22 cellular contexts compared by ENCODE assay signal in genomic region chr9:94134629-94135028, GRCh38. TPM values are rescaled to one million over a fixed set of nuclear protein-coding genes. Genes with fewer than 3 reads are reported as not detected.
DNase-seq lines count a peak whose midpoint lies in the region; ATAC-seq, FAIRE-seq and TF ChIP-seq lines count a peak whose summit lies in the region.
"Had no signal": no experiment of that assay in that cellular context is flagged by ENCODE, and none has a peak within 500 bp of the region (broad histone marks: within the 10 kb centered on the region; RNA-seq: fewer than 3 reads in every experiment).

No MANE protein-coding gene starts in this region.

- H3K36me3 ChIP-seq in ACC112 (ENCODE audit: insufficient read depth, low read length) (no peaks in the 10 kb centered on the region), ascending aorta (no peaks in the 10 kb centered on the region), keratinocyte (ENCODE audit: control insufficient read depth in 2 of 2, extremely low read depth in 1 of 2, insufficient read depth in 2 of 2, low read length in 2 of 2) (no peaks in the 10 kb centered on the region), skeletal muscle satellite cell (ENCODE audit: insufficient read depth, low read length) (no peaks in the 10 kb centered on the region)
- H3K36me3 ChIP-seq: colonic mucosa had no signal

- H3K4me3 ChIP-seq in ACC112 (ENCODE audit: low read depth, low read length) = peak overlapping the region; percentile 49
- H3K4me3 ChIP-seq in ascending aorta = no peak overlapping the region
- H3K4me3 ChIP-seq in keratinocyte (ENCODE audit: control insufficient read depth in 2 of 3, extremely low read depth in 1 of 3, insufficient read depth in 2 of 3, low read depth in 1 of 3, low read length in 3 of 3) = peak overlapping the region in 1 of 3 experiments; percentile 35
- peak overlapping the region; percentile 21 for H3K4me3 ChIP-seq in skeletal muscle satellite cell (ENCODE audit: low read length)
- H3K4me3 ChIP-seq: colonic mucosa had no signal

- no peak for DNase-seq in ascending aorta (ENCODE audit: low spot score in 2 of 2)
- DNase-seq in keratinocyte (ENCODE audit: low read depth, low spot score) = no peak
- DNase-seq in C1 segment of cervical spinal cord (lab: John Stamatoyannopoulos, UW) = no peak
- DNase-seq in activated CD4-positive, CD25-positive, alpha-beta regulatory T cell (lab: John Stamatoyannopoulos, UW) = no peak
- no peak for DNase-seq in T-helper 2 cell treated with Interferon-gamma antibody and Interleukin-4, amounts not matched to agents 5 μg/mL and 100 μg/mL, for 36 hours (ENCODE audit: low spot score)
- DNase-seq: activated CD8-positive, alpha-beta memory T cell treated with anti-CD3 and anti-CD28 coated beads for 24 hours; amniotic stem cell; colonic mucosa; glutamatergic neuron; NCI-H1436; NCI-H2227 treated with DMSO at 0.1 percent for 48 hours; occipital lobe; SHP77; stimulated activated CD4-positive, alpha-beta T cell treated with anti-CD3 and anti-CD28 coated beads, Interleukin-12 subunit alpha, Interleukin-12 subunit beta, amount 100 ng/mL, for 4 hours; stimulated activated naive CD4-positive, alpha-beta T cell treated with Interleukin-2 at 50 U/mL for 16 hours; T-helper 1 cell had no signal

- H3K27me3 Mint-ChIP-seq in T-helper 2 cell treated with Interferon-gamma antibody and Interleukin-4, amounts not matched to agents 5 μg/mL and 100 μg/mL, for 36 hours (ENCODE audit: low read depth) = peaks cover 7% of the 10 kb centered on the region

- H3K9me3 ChIP-seq in ascending aorta (no peaks in the 10 kb centered on the region), keratinocyte (ENCODE audit: control insufficient read depth, low read depth, low read length) (peaks cover 3% of the 10 kb centered on the region), skeletal muscle satellite cell (replicated peaks; ENCODE audit: low read length) (no peaks in the 10 kb centered on the region)
- H3K9me3 ChIP-seq: colonic mucosa had no signal

- no peaks in the 10 kb centered on the region for H3K4me1 Mint-ChIP-seq in T-helper 2 cell treated with Interferon-gamma antibody and Interleukin-4, amounts not matched to agents 5 μg/mL and 100 μg/mL, for 36 hours (ENCODE audit: low read depth)

- H3K27ac Mint-ChIP-seq in T-helper 2 cell treated with Interferon-gamma antibody and Interleukin-4, amounts not matched to agents 5 μg/mL and 100 μg/mL, for 36 hours = no peak overlapping the region
- H3K27ac Mint-ChIP-seq: WTC11 had no signal

- H3K9ac ChIP-seq in keratinocyte (ENCODE audit: control insufficient read depth, extremely low read depth, insufficient read depth, low read length) (peak overlapping the region; percentile 33), skeletal muscle satellite cell (ENCODE audit: low read depth, low read length) (peak overlapping the region; percentile 72)

- FAIRE-seq in keratinocyte (lab: Jason Lieb, UNC) = no peak
- FAIRE-seq: H1, islet of Langerhans had no signal

- no peaks in the 10 kb centered on the region for H3K79me2 ChIP-seq in ACC112 (ENCODE audit: control insufficient read depth, insufficient read depth, low read length, unreplicated experiment)
- no peaks in the 10 kb centered on the region for H3K79me2 ChIP-seq in keratinocyte (ENCODE audit: control insufficient read depth, insufficient read depth, low read length)

- no peak for ATAC-seq in HG03469 (IDR thresholded peaks at IDR 0.05; ENCODE audit: unreplicated experiment)
- ATAC-seq: WTC11 had no signal

- H3K4me1 ChIP-seq in ACC112 (ENCODE audit: control insufficient read depth, insufficient read depth, low read length, unreplicated experiment) = peaks cover 52% of the 10 kb centered on the region
- H3K4me1 ChIP-seq in ascending aorta = peaks cover 11 to 55% of the 10 kb centered on the region in 2 donors
- peaks cover 36% of the 10 kb centered on the region for H3K4me1 ChIP-seq in keratinocyte (ENCODE audit: control insufficient read depth, extremely low read depth, insufficient read depth, low read length)
- peaks cover 58% of the 10 kb centered on the region for H3K4me1 ChIP-seq in skeletal muscle satellite cell (ENCODE audit: control insufficient read depth, insufficient read depth, low read length)
- H3K4me1 ChIP-seq: colonic mucosa had no signal

- no peaks in the 10 kb centered on the region for H3K9me1 ChIP-seq in keratinocyte (ENCODE audit: control insufficient read depth, extremely low read depth, insufficient read depth, low read length)

- peaks cover 4% of the 10 kb centered on the region for H3K9me3 Mint-ChIP-seq in T-helper 2 cell treated with Interferon-gamma antibody and Interleukin-4, amounts not matched to agents 5 μg/mL and 100 μg/mL, for 36 hours

- H4K20me1 ChIP-seq in keratinocyte (ENCODE audit: control insufficient read depth, extremely low read depth, insufficient read depth, low read length) = no peaks in the 10 kb centered on the region

- dilution Hi-C loops in keratinocyte (cut with MboI; ENCODE audit: extremely low pct_ligation_motif_present, low sequenced_read_pairs) = no loop called here

- H3K36me3 Mint-ChIP-seq in T-helper 2 cell treated with Interferon-gamma antibody and Interleukin-4, amounts not matched to agents 5 μg/mL and 100 μg/mL, for 36 hours (ENCODE audit: low read depth) = no peaks in the 10 kb centered on the region

- H3K27ac ChIP-seq in ACC112 (ENCODE audit: low read depth, low read length) (peak overlapping the region; percentile 89), ascending aorta (peak overlapping the region; percentile 95), keratinocyte (ENCODE audit: control insufficient read depth, insufficient read depth, low read length) (peak overlapping the region; percentile 31)
- H3K27ac ChIP-seq: colonic mucosa had no signal

- H2AFZ ChIP-seq in ACC112 (ENCODE audit: low read length, unreplicated experiment) (no peak overlapping the region), keratinocyte (ENCODE audit: control insufficient read depth, low read length) (peak overlapping the region; percentile 86)

- intact Hi-C loops in ascending aorta (cut with DNase I) = loop anchor here (1.0 to 5.0 kb wide), 5 partner anchors 26 to 102 kb away; no protein-coding TSS in a partner anchor

- no peak overlapping the region for H3K4me3 Mint-ChIP-seq in T-helper 2 cell treated with Interferon-gamma antibody and Interleukin-4, amounts not matched to agents 5 μg/mL and 100 μg/mL, for 36 hours
- H3K4me3 Mint-ChIP-seq: WTC11 had no signal

- H3K27me3 ChIP-seq in ACC112 (ENCODE audit: insufficient read depth, low read length) (no peaks in the 10 kb centered on the region), ascending aorta (no peaks in the 10 kb centered on the region), keratinocyte (ENCODE audit: control insufficient read depth, extremely low read depth, insufficient read depth, low read length) (no peaks in the 10 kb centered on the region), skeletal muscle satellite cell (ENCODE audit: control insufficient read depth, insufficient read depth, low read length) (no peaks in the 10 kb centered on the region)
- H3K27me3 ChIP-seq: colonic mucosa had no signal

- TF ChIP-seq CTCF in ascending aorta (IDR thresholded peaks at IDR 0.05) (no peak), keratinocyte (optimal IDR thresholded peaks at IDR 0.05 in 1 of 3, IDR thresholded peaks at IDR 0.05 in 1 of 3, conservative IDR thresholded peaks at IDR 0.05 in 1 of 3; ENCODE audit: extremely low read depth in 1 of 3, insufficient read depth in 2 of 3, low read length in 3 of 3) (no peak)

- H3K4me2 ChIP-seq in keratinocyte (ENCODE audit: control insufficient read depth, extremely low read depth, insufficient read depth, low read depth, low read length) = peak overlapping the region; percentile 82
- H3K4me2 ChIP-seq in skeletal muscle satellite cell (ENCODE audit: low read length) = peak overlapping the region; percentile 70

RNA-seq across cellular contexts. Expression of gene PTPDC1, which starts 50.4 kb away (rescaled TPM):
- 5.9 TPM for total RNA-seq in ascending aorta
- 4.4 to 8.2 TPM (median 7.5 TPM) in 3 replicates for polyA plus RNA-seq in keratinocyte
- 3.0 TPM for polyA plus RNA-seq in keratinocyte (2011; ENCODE audit: low read depth)
- 2.1 and 3.2 TPM in 2 replicates for polyA plus RNA-seq in keratinocyte (2011; cell fraction: cytosol; rRNA removed)
- polyA plus RNA-seq in keratinocyte (2011; cell fraction: nucleus; rRNA removed) = 23.1 and 25.3 TPM in 2 replicates
- polyA plus RNA-seq in keratinocyte (2012; ENCODE audit: low replicate concordance) = 2.8 and 3.3 TPM in 2 replicates
- polyA minus RNA-seq in keratinocyte = 2.9 to 12.6 TPM (median 7.7 TPM) in 3 replicates
- polyA minus RNA-seq in keratinocyte (2011; cell fraction: cytosol; rRNA and poly(A)+ RNA removed) = 4.4 TPM
- 13.3 and 21.6 TPM in 2 replicates for polyA minus RNA-seq in keratinocyte (2011; cell fraction: nucleus; rRNA and poly(A)+ RNA removed)
- total RNA-seq in skeletal muscle satellite cell (2012; rRNA removed) = 11.7 and 13.3 TPM in 2 replicates

Comparison
In these comparisons a context has a peak if more than half of its experiments do, and no peak if none do; other contexts are left out.
1. H3K27ac ChIP-seq: peak in every context shown above with its lines; median percentile 95 in ascending aorta; 89 in ACC112; 31 in keratinocyte.
2. H3K4me3 ChIP-seq: peak in ACC112 (single experiment) and skeletal muscle satellite cell (single experiment); none in ascending aorta (0 of 2).